Comparison of ENCODE assay signal across 1 cellular context in genomic region chr2:8987413-8987812, GRCh38.
TF ChIP-seq lines count a peak whose summit lies in the region.

No MANE protein-coding gene starts in this region.

TF ChIP-seq in SK-N-SH, 30 proteins besides CTCF, POLR2A, EP300 and RAD21 (continued from another document):
- TF ChIP-seq MEF2A (IDR thresholded peaks at IDR 0.05; ENCODE audit: borderline replicate concordance, low read depth) = no peak
- 0 out of 2 replicates have a peak, but pooled peaks have one; percentile 15 for TF ChIP-seq RXRA (IDR thresholded peaks at IDR 0.05; ENCODE audit: borderline replicate concordance, low read depth)
- no peak for TF ChIP-seq GATA2 (CRISPR knock-in tag; IDR thresholded peaks at IDR 0.05)
- 0 out of 2 replicates have a peak, but pooled peaks have one; percentile 51 for TF ChIP-seq SIN3A (IDR thresholded peaks at IDR 0.05; ENCODE audit: borderline replicate concordance, low read depth, low read length)
- TF ChIP-seq CHD2 (IDR thresholded peaks at IDR 0.05; ENCODE audit: low read length, partially characterized antibody) = no peak
- no peak for TF ChIP-seq EZH2phosphoT487 (IDR thresholded peaks at IDR 0.05; ENCODE audit: borderline replicate concordance, low read depth)
- TF ChIP-seq POLR2AphosphoS5 (IDR thresholded peaks at IDR 0.05; ENCODE audit: low read depth, low read length) = no peak
- TF ChIP-seq SMC3 (IDR thresholded peaks at IDR 0.05; ENCODE audit: low read depth, low read length) = no peak
- TF ChIP-seq FOSL2 (IDR thresholded peaks at IDR 0.05; ENCODE audit: borderline replicate concordance, low read depth) = peak; percentile 45; the same call in 1 of the 2 replicates
- TF ChIP-seq TCF12 (IDR thresholded peaks at IDR 0.05) = peak; percentile 63
- peak; percentile 76 for TF ChIP-seq NFIC (IDR thresholded peaks at IDR 0.05; ENCODE audit: borderline replicate concordance)
- no peak for TF ChIP-seq RFX5 (IDR thresholded peaks at IDR 0.05; ENCODE audit: low read length)
- TF ChIP-seq IRF3 (IDR thresholded peaks at IDR 0.05; ENCODE audit: low read depth, low read length) = no peak
- TF ChIP-seq NRF1 (IDR thresholded peaks at IDR 0.05; ENCODE audit: low read depth, low read length) = no peak
- TF ChIP-seq ZBTB33 (IDR thresholded peaks at IDR 0.05; ENCODE audit: borderline replicate concordance, low read depth) = no peak
- TF ChIP-seq USF1 (IDR thresholded peaks at IDR 0.05; ENCODE audit: borderline replicate concordance, low read depth) = no peak
- no peak for TF ChIP-seq TAF1 (IDR thresholded peaks at IDR 0.05; ENCODE audit: borderline replicate concordance, low read depth, low read length)
- TF ChIP-seq USF2 (IDR thresholded peaks at IDR 0.05; ENCODE audit: borderline replicate concordance, low read depth, low read length) = no peak
- peak; percentile 64 for TF ChIP-seq PBX3 (IDR thresholded peaks at IDR 0.05)
- no peak for TF ChIP-seq MXI1 (IDR thresholded peaks at IDR 0.05; ENCODE audit: low read depth, low read length)
- no peak for TF ChIP-seq RCOR1 (IDR thresholded peaks at IDR 0.05; ENCODE audit: low read length)
- TF ChIP-seq TEAD4 (IDR thresholded peaks at IDR 0.05; ENCODE audit: borderline replicate concordance, insufficient read depth) = peak; percentile 33; the same call in 1 of the 2 replicates
- TF ChIP-seq JUND (IDR thresholded peaks at IDR 0.05) = no peak
- TF ChIP-seq MAX (IDR thresholded peaks at IDR 0.05; ENCODE audit: low read depth) = 0 out of 2 replicates have a peak, but pooled peaks have one; percentile 20
- no peak for TF ChIP-seq ELF1 (IDR thresholded peaks at IDR 0.05)
- TF ChIP-seq YY1 (IDR thresholded peaks at IDR 0.05; ENCODE audit: low read depth) = no peak
- TF ChIP-seq GABPA (IDR thresholded peaks at IDR 0.05; ENCODE audit: low read depth) = no peak
